11 cellular contexts compared by ENCODE assay signal in the genomic region with DNA sequence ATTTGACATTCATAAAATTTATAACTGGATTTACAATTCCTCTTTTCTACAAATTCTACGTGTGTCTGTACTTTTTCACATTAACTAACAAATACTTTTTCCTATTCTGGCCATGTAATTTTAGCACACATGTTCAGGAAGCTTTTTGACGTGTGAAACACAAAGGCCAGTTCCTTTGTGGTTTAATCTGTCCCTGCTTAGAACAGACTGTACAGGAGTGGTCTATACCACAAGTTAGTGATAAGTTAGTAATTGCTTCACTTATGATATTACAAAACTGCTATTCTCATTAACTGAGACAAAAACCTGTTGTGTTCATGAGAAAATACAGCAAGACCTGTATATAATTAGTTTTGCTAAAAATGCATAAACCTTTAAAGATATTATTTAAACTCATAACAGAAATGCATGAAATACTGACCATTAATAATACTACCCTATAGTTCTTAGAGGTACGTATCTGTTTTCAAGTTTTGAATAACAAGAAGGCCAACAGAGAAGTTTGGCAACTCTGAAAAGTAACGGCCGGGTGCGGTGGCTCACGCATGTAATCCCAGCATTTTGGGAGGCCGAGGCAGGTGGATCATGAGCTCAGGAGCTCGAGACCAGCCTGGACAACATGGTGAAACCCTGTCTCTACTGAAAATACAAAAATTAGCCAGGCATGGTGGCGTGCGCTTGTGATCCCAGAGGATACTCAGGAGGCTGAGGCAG. TPM values are rescaled to one million over a fixed set of nuclear protein-coding genes. Genes with fewer than 3 reads are reported as not detected.
DNase-seq lines count a peak whose midpoint lies in the region; ATAC-seq and TF ChIP-seq lines count a peak whose summit lies in the region.
"Had no signal": no experiment of that assay in that cellular context is flagged by ENCODE, and none has a peak within 500 bp of the region (broad histone marks: within the 10 kb centered on the region; RNA-seq: fewer than 3 reads in every experiment).

No MANE protein-coding gene starts in this region.

- no peaks in the 10 kb centered on the region for H3K4me1 ChIP-seq in gastrocnemius medialis
- H3K4me1 ChIP-seq: SJCRH30 had no signal

- no peaks in the 10 kb centered on the region for H3K27me3 ChIP-seq in gastrocnemius medialis
- H3K27me3 ChIP-seq: MG63, SJCRH30 had no signal

- intact Hi-C loops in head of caudate nucleus (cut with DNase I), result no loop called here
- intact Hi-C loops in gastrocnemius medialis (cut with DNase I; ENCODE audit: low total_unique reads), result no loop called here

- ATAC-seq in GM21367 (IDR thresholded peaks at IDR 0.05; ENCODE audit: unreplicated experiment), result peak; percentile 49
- ATAC-seq in HG03342 (IDR thresholded peaks at IDR 0.05; ENCODE audit: unreplicated experiment), result peak; percentile 52
- no peak for ATAC-seq in gastrocnemius medialis

- H3K36me3 ChIP-seq in gastrocnemius medialis, result no peaks in the 10 kb centered on the region
- H3K36me3 ChIP-seq: MG63, SJCRH30 had no signal

- TF ChIP-seq POLR2A in gastrocnemius medialis (IDR thresholded peaks at IDR 0.05), result no peak

- no peak overlapping the region for H3K4me3 ChIP-seq in skeletal muscle cell (ENCODE audit: low read depth, low read length)
- no peak overlapping the region for H3K4me3 ChIP-seq in gastrocnemius medialis
- H3K4me3 ChIP-seq: MG63, SJCRH30 had no signal

- H3K9me3 ChIP-seq in gastrocnemius medialis, result no peaks in the 10 kb centered on the region
- H3K9me3 ChIP-seq: MG63, SJCRH30 had no signal

- peak overlapping the region in 1 of 4 donors; percentile 46 for H3K27ac ChIP-seq in gastrocnemius medialis
- H3K27ac ChIP-seq: SJCRH30 had no signal

- DNase-seq in astrocyte of the hippocampus (ENCODE audit: low read depth, low spot score) (peak; percentile 36), skeletal muscle cell (ENCODE audit: low read depth) (peak; percentile 91), head of caudate nucleus (no peak), pons (ENCODE audit: low spot score) (no peak), SHP77 (lab: John Stamatoyannopoulos, UW) (no peak), gastrocnemius medialis (no peak)
- DNase-seq: DMS79, MG63, SJCRH30 had no signal

- TF ChIP-seq CTCF in gastrocnemius medialis (IDR thresholded peaks at IDR 0.05 in 4 of 5, conservative IDR thresholded peaks at IDR 0.05 in 1 of 5), result no peak

- in situ Hi-C loops in gastrocnemius medialis (cut with MboI; ENCODE audit: low sequenced_read_pairs in 4 of 4), result no loop called here

RNA-seq across cellular contexts. Expression of gene AREG, which starts 13.7 kb away (rescaled TPM):
- total RNA-seq in gastrocnemius medialis, result 10 to 100 TPM in 3 of 4 donors, 1 to 10 TPM in 1; 4.0 to 56.1 (median 22.5) TPM
- total RNA-seq: SJCRH30 had no signal

Comparison
In these comparisons a context has a peak if more than half of its experiments do, and no peak if none do; other contexts are left out.
1. ATAC-seq: peak in GM21367 (single experiment) and HG03342 (single experiment); none in gastrocnemius medialis (0 of 2).
2. DNase-seq: peak in astrocyte of the hippocampus (single experiment) and skeletal muscle cell (single experiment); none in head of caudate nucleus (0 of 42), pons (single experiment), SHP77 (0 of 2) and gastrocnemius medialis (0 of 2).